ENCODE assay signal across 9 cellular contexts in genomic region chr3:41116851-41117250, GRCh38.
DNase-seq lines count a peak whose midpoint lies in the region; ATAC-seq and TF ChIP-seq lines count a peak whose summit lies in the region.
"Had no signal": no experiment of that assay in that cellular context is flagged by ENCODE, and none has a peak within 500 bp of the region (broad histone marks: within the 10 kb centered on the region; RNA-seq: fewer than 3 reads in every experiment).

No MANE protein-coding gene starts in this region.

- no peak for DNase-seq in left ventricle myocardium inferior
- DNase-seq in left cardiac atrium, result no peak
- DNase-seq in activated T-helper 1 cell treated with anti-CD3 and anti-CD28 coated beads, Interleukin-12 subunit alpha, Interleukin-12 subunit beta, Interleukin-2, Interleukin-4 antibody, amounts not matched to agents 30 ng/mL and 10 ng/mL and 1 ng/mL, durations not matched to agents 14 hours and 24 hours and 36 hours (ENCODE audit: low spot score), result no peak
- peak; percentile 57 for DNase-seq in islet precursor cell
- no peak for DNase-seq in tibial nerve (ENCODE audit: low spot score in 2 of 2)
- no peak for DNase-seq in NCI-H2171 treated with DMSO at 0.1 percent for 48 hours (lab: John Stamatoyannopoulos, UW)
- DNase-seq in iPS-NIHi7 (ENCODE audit: extremely low spot score), result no peak
- DNase-seq in amygdala (lab: John Stamatoyannopoulos, UW), result no peak
- DNase-seq: NCI-H2171 had no signal

- peak overlapping the region; percentile 53 for H3K27ac ChIP-seq in left ventricle myocardium inferior (replicated peaks)
- peak overlapping the region in 3 of 4 donors; percentile 38 to 77 (median 71) for H3K27ac ChIP-seq in tibial nerve

- ATAC-seq in left cardiac atrium, result no peak

- TF ChIP-seq CTCF in left ventricle myocardium inferior (IDR thresholded peaks at IDR 0.05; ENCODE audit: borderline replicate concordance) (no peak), tibial nerve (IDR thresholded peaks at IDR 0.05) (no peak)

- H3K27ac Mint-ChIP-seq in activated T-helper 1 cell treated with anti-CD3 and anti-CD28 coated beads, Interleukin-12 subunit alpha, Interleukin-12 subunit beta, Interleukin-2, Interleukin-4 antibody, amounts not matched to agents 30 ng/mL and 10 ng/mL and 1 ng/mL, durations not matched to agents 14 hours and 24 hours and 36 hours, result peak overlapping the region; percentile 67

- H3K9me3 ChIP-seq in left ventricle myocardium inferior (replicated peaks), result no peaks in the 10 kb centered on the region
- no peaks in the 10 kb centered on the region for H3K9me3 ChIP-seq in tibial nerve

- 54 to 64% methylated on average over 8 of the region's 8 CpGs for WGBS in tibial nerve, 2 donors

- H3K27me3 Mint-ChIP-seq in activated T-helper 1 cell treated with anti-CD3 and anti-CD28 coated beads, Interleukin-12 subunit alpha, Interleukin-12 subunit beta, Interleukin-2, Interleukin-4 antibody, amounts not matched to agents 30 ng/mL and 10 ng/mL and 1 ng/mL, durations not matched to agents 14 hours and 24 hours and 36 hours (ENCODE audit: insufficient read depth), result no peaks in the 10 kb centered on the region

- TF ChIP-seq EP300 in tibial nerve (IDR thresholded peaks at IDR 0.05), result no peak

- H3K36me3 Mint-ChIP-seq in activated T-helper 1 cell treated with anti-CD3 and anti-CD28 coated beads, Interleukin-12 subunit alpha, Interleukin-12 subunit beta, Interleukin-2, Interleukin-4 antibody, amounts not matched to agents 30 ng/mL and 10 ng/mL and 1 ng/mL, durations not matched to agents 14 hours and 24 hours and 36 hours (ENCODE audit: low read depth), result no peaks in the 10 kb centered on the region

- H3K4me3 ChIP-seq in left ventricle myocardium inferior, result no peak overlapping the region
- H3K4me3 ChIP-seq in tibial nerve, result no peak overlapping the region

- H3K4me1 ChIP-seq in left ventricle myocardium inferior, result peaks cover 31% of the 10 kb centered on the region
- peaks cover 0 to 47% (median 33%) of the 10 kb centered on the region in 4 donors for H3K4me1 ChIP-seq in tibial nerve

- H3K36me3 ChIP-seq in left ventricle myocardium inferior (no peaks in the 10 kb centered on the region), tibial nerve (no peaks in the 10 kb centered on the region)

- no peaks in the 10 kb centered on the region for H3K27me3 ChIP-seq in left ventricle myocardium inferior (ENCODE audit: low read depth)
- H3K27me3 ChIP-seq in tibial nerve, result no peaks in the 10 kb centered on the region

- H3K4me1 Mint-ChIP-seq in activated T-helper 1 cell treated with anti-CD3 and anti-CD28 coated beads, Interleukin-12 subunit alpha, Interleukin-12 subunit beta, Interleukin-2, Interleukin-4 antibody, amounts not matched to agents 30 ng/mL and 10 ng/mL and 1 ng/mL, durations not matched to agents 14 hours and 24 hours and 36 hours (ENCODE audit: low read depth), result peaks cover 24% of the 10 kb centered on the region

- no peaks in the 10 kb centered on the region for H3K9me3 Mint-ChIP-seq in activated T-helper 1 cell treated with anti-CD3 and anti-CD28 coated beads, Interleukin-12 subunit alpha, Interleukin-12 subunit beta, Interleukin-2, Interleukin-4 antibody, amounts not matched to agents 30 ng/mL and 10 ng/mL and 1 ng/mL, durations not matched to agents 14 hours and 24 hours and 36 hours

- intact Hi-C loops in left ventricle myocardium inferior (cut with micrococcal nuclease) (no loop called here), left cardiac atrium (cut with DNase I) (loop anchor here in 1 of 2 donors (5.0 kb wide), 1 partner anchor 80 kb away; the partner anchor contains the start of gene CTNNB1)
- intact Hi-C loops in activated T-helper 1 cell treated with anti-CD3 and anti-CD28 coated beads, Interleukin-12 subunit alpha, Interleukin-12 subunit beta, Interleukin-2, Interleukin-4 antibody, amounts not matched to agents 30 ng/mL and 10 ng/mL and 1 ng/mL, durations not matched to agents 14 hours and 24 hours and 36 hours (cut with micrococcal nuclease), result loop anchor here (1.0 to 5.0 kb wide), 4 partner anchors 70 to 790 kb away; partner anchors contain the start of gene CTNNB1

- no peak overlapping the region for H3K4me3 Mint-ChIP-seq in activated T-helper 1 cell treated with anti-CD3 and anti-CD28 coated beads, Interleukin-12 subunit alpha, Interleukin-12 subunit beta, Interleukin-2, Interleukin-4 antibody, amounts not matched to agents 30 ng/mL and 10 ng/mL and 1 ng/mL, durations not matched to agents 14 hours and 24 hours and 36 hours

- TF ChIP-seq POLR2A in tibial nerve (IDR thresholded peaks at IDR 0.05), result no peak
